ENCODE assay signal across 12 cellular contexts in the genomic region with DNA sequence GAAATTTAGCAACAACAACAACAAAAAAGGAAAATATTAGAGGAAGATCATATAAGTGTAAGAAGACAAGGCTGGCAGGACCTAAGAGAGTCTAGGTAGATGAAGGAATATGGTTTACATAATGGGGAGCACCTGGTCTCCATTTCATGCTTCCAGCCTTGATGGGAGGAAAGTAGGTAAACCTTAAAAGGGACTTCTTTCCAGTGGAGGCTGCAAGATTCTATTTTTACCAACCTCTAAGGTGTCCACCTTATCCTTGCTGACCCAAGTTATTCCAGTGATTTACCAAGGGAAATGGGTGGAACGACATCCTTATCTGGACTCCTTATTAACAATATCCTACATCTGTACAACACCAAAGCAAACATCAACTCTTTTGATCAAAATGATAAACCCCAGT. TPM values are rescaled to one million over a fixed set of nuclear protein-coding genes. Genes with fewer than 3 reads are reported as not detected.
DNase-seq lines count a peak whose midpoint lies in the region; ATAC-seq and TF ChIP-seq lines count a peak whose summit lies in the region.
"Had no signal": no experiment of that assay in that cellular context is flagged by ENCODE, and none has a peak within 500 bp of the region (broad histone marks: within the 10 kb centered on the region; RNA-seq: fewer than 3 reads in every experiment).

No MANE protein-coding gene starts in this region.

- no peak overlapping the region for H3K9ac ChIP-seq in mucosa of rectum (ENCODE audit: low read depth in 1 of 2, low read length in 2 of 2)

- peaks cover 85% of the 10 kb centered on the region for H3K4me1 Mint-ChIP-seq in activated T-helper 2 cell treated with anti-CD3 and anti-CD28 coated beads, Interferon-gamma antibody, Interleukin-2, Interleukin-4, amounts not matched to agents 10 μg/mL and 5 μg/mL and 100 μg/mL, durations not matched to agents 14 hours and 24 hours and 36 hours (ENCODE audit: low read depth)

- H3K9me3 Mint-ChIP-seq in activated T-helper 2 cell treated with anti-CD3 and anti-CD28 coated beads, Interferon-gamma antibody, Interleukin-2, Interleukin-4, amounts not matched to agents 10 μg/mL and 5 μg/mL and 100 μg/mL, durations not matched to agents 14 hours and 24 hours and 36 hours: no peaks in the 10 kb centered on the region
- H3K9me3 Mint-ChIP-seq: dendritic cell treated with granulocyte-macrophage colony-stimulating factor and Interleukin-4, amounts not matched to agents 40 ng/mL and 50 ng/mL, for 4 days had no signal

- intact Hi-C loops in left ventricle myocardium inferior (cut with micrococcal nuclease): loop anchor here (10.0 kb wide), 1 partner anchor 164 kb away; no protein-coding TSS in a partner anchor
- intact Hi-C loops in left ventricle myocardium superior (cut with micrococcal nuclease): loop anchor here (10.0 kb wide), 1 partner anchor 164 kb away; no protein-coding TSS in a partner anchor
- intact Hi-C loops in activated T-helper 2 cell treated with anti-CD3 and anti-CD28 coated beads, Interferon-gamma antibody, Interleukin-2, Interleukin-4, amounts not matched to agents 10 μg/mL and 5 μg/mL and 100 μg/mL, durations not matched to agents 14 hours and 24 hours and 36 hours (cut with micrococcal nuclease): loop anchor here (5.0 to 10.0 kb wide), 11 partner anchors 242 to 824 kb away; a partner anchor contains a TSS
- intact Hi-C loops in uterus (cut with DNase I; ENCODE audit: low total_unique reads): loop anchor here (5.0 to 10.0 kb wide), 2 partner anchors 96 to 167 kb away; no protein-coding TSS in a partner anchor

- H3K27me3 ChIP-seq in left ventricle myocardium inferior (ENCODE audit: low read depth) (no peaks in the 10 kb centered on the region), mucosa of rectum (ENCODE audit: control insufficient read depth in 2 of 2, insufficient read depth in 2 of 2, low read length in 2 of 2) (no peaks in the 10 kb centered on the region), uterus (no peaks in the 10 kb centered on the region)

- ATAC-seq in left ventricle myocardium superior: no peak

- H3K36me3 ChIP-seq in left ventricle myocardium inferior (peaks cover 8% of the 10 kb centered on the region), mucosa of rectum (ENCODE audit: control insufficient read depth in 2 of 2, insufficient read depth in 2 of 2, low read length in 2 of 2) (peaks cover 1 to 6% of the 10 kb centered on the region in 2 donors), uterus (no peaks in the 10 kb centered on the region)
- H3K36me3 ChIP-seq: prostate gland had no signal

- TF ChIP-seq POLR2A in uterus (IDR thresholded peaks at IDR 0.05): no peak

- H3K36me3 Mint-ChIP-seq in activated T-helper 2 cell treated with anti-CD3 and anti-CD28 coated beads, Interferon-gamma antibody, Interleukin-2, Interleukin-4, amounts not matched to agents 10 μg/mL and 5 μg/mL and 100 μg/mL, durations not matched to agents 14 hours and 24 hours and 36 hours (ENCODE audit: low read depth): peaks cover 21% of the 10 kb centered on the region

- peak overlapping the region; percentile 81 for H3K4me3 Mint-ChIP-seq in activated T-helper 2 cell treated with anti-CD3 and anti-CD28 coated beads, Interferon-gamma antibody, Interleukin-2, Interleukin-4, amounts not matched to agents 10 μg/mL and 5 μg/mL and 100 μg/mL, durations not matched to agents 14 hours and 24 hours and 36 hours (ENCODE audit: low read depth)
- H3K4me3 Mint-ChIP-seq: dendritic cell treated with granulocyte-macrophage colony-stimulating factor and Interleukin-4, amounts not matched to agents 40 ng/mL and 50 ng/mL, for 4 days had no signal

- TF ChIP-seq CTCF in left ventricle myocardium inferior (IDR thresholded peaks at IDR 0.05; ENCODE audit: borderline replicate concordance) (no peak), uterus (IDR thresholded peaks at IDR 0.05) (no peak)

- H3K27ac ChIP-seq in left ventricle myocardium inferior (replicated peaks) (peak overlapping the region; percentile 67), mucosa of rectum (ENCODE audit: low read depth in 2 of 2, low read length in 2 of 2) (peak overlapping the region; percentile 3 to 86), uterus (peak overlapping the region; percentile 25 to 46)
- H3K27ac ChIP-seq: prostate gland had no signal

- H3K4me3 ChIP-seq in left ventricle myocardium inferior (no peak overlapping the region), mucosa of rectum (ENCODE audit: low read length in 2 of 2) (no peak overlapping the region), uterus (no peak overlapping the region)
- H3K4me3 ChIP-seq: prostate gland had no signal

- peaks cover 3% of the 10 kb centered on the region for H3K27me3 Mint-ChIP-seq in activated T-helper 2 cell treated with anti-CD3 and anti-CD28 coated beads, Interferon-gamma antibody, Interleukin-2, Interleukin-4, amounts not matched to agents 10 μg/mL and 5 μg/mL and 100 μg/mL, durations not matched to agents 14 hours and 24 hours and 36 hours (ENCODE audit: low read depth)

- H3K27ac Mint-ChIP-seq in activated T-helper 2 cell treated with anti-CD3 and anti-CD28 coated beads, Interferon-gamma antibody, Interleukin-2, Interleukin-4, amounts not matched to agents 10 μg/mL and 5 μg/mL and 100 μg/mL, durations not matched to agents 14 hours and 24 hours and 36 hours: peak overlapping the region; percentile 98
- H3K27ac Mint-ChIP-seq: dendritic cell treated with granulocyte-macrophage colony-stimulating factor and Interleukin-4, amounts not matched to agents 40 ng/mL and 50 ng/mL, for 4 days had no signal

- H3K4me1 ChIP-seq in left ventricle myocardium inferior (peaks cover 51% of the 10 kb centered on the region), mucosa of rectum (ENCODE audit: control insufficient read depth in 2 of 2, insufficient read depth in 2 of 2, low read length in 2 of 2) (peaks cover 47 to 66% of the 10 kb centered on the region in 2 donors), uterus (peaks cover 0 to 3% of the 10 kb centered on the region in 2 donors)
- H3K4me1 ChIP-seq: prostate gland had no signal

- DNase-seq in left ventricle myocardium inferior (no peak), left ventricle myocardium superior (no peak), uterus (no peak), NCI-H748 treated with DMSO at 0.1 percent for 48 hours (lab: John Stamatoyannopoulos, UW) (no peak), NCI-H510A treated with DMSO at 0.1 percent for 48 hours (lab: John Stamatoyannopoulos, UW) (no peak), epidermal melanocyte (ENCODE audit: insufficient read length, low spot score) (no peak)
- no peak for DNase-seq in activated T-helper 2 cell treated with anti-CD3 and anti-CD28 coated beads, Interferon-gamma antibody, Interleukin-2, Interleukin-4, amounts not matched to agents 10 μg/mL and 5 μg/mL and 100 μg/mL, durations not matched to agents 14 hours and 24 hours and 36 hours (ENCODE audit: low spot score)
- DNase-seq: AML-193, GF-D8 had no signal

- H3K9me3 ChIP-seq in left ventricle myocardium inferior (replicated peaks): no peaks in the 10 kb centered on the region
- H3K9me3 ChIP-seq in mucosa of rectum (ENCODE audit: control insufficient read depth in 2 of 2, low read length in 2 of 2): no peaks in the 10 kb centered on the region
- H3K9me3 ChIP-seq in uterus: no peaks in the 10 kb centered on the region
- H3K9me3 ChIP-seq: prostate gland had no signal

RNA-seq across cellular contexts. Expression of a gene that starts 30.0 kb away (rescaled TPM):
- total RNA-seq in left ventricle myocardium inferior (118 TPM), left ventricle myocardium superior (149 TPM), uterus (100 to 1,000 TPM in 3 of 4 donors, 10 to 100 TPM in 1; 92.2 to 375 (median 207) TPM)
- 246 and 256 TPM in 2 replicates for total RNA-seq in activated T-helper 2 cell treated with anti-CD3 and anti-CD28 coated beads, Interferon-gamma antibody, Interleukin-2, Interleukin-4, amounts not matched to agents 10 μg/mL and 5 μg/mL and 100 μg/mL, durations not matched to agents 14 hours and 24 hours and 36 hours

RNA-seq across cellular contexts. Expression of a gene that starts 39.1 kb away (rescaled TPM):
- total RNA-seq in left ventricle myocardium inferior (23.2 TPM), left ventricle myocardium superior (24.5 TPM), uterus (10 to 100 TPM; 17.9 to 40.0 (median 28.6) TPM)
- total RNA-seq in activated T-helper 2 cell treated with anti-CD3 and anti-CD28 coated beads, Interferon-gamma antibody, Interleukin-2, Interleukin-4, amounts not matched to agents 10 μg/mL and 5 μg/mL and 100 μg/mL, durations not matched to agents 14 hours and 24 hours and 36 hours: 9.2 and 10.8 TPM in 2 replicates
